Comparison of ENCODE assay signal across 1 cellular context in the genomic region with DNA sequence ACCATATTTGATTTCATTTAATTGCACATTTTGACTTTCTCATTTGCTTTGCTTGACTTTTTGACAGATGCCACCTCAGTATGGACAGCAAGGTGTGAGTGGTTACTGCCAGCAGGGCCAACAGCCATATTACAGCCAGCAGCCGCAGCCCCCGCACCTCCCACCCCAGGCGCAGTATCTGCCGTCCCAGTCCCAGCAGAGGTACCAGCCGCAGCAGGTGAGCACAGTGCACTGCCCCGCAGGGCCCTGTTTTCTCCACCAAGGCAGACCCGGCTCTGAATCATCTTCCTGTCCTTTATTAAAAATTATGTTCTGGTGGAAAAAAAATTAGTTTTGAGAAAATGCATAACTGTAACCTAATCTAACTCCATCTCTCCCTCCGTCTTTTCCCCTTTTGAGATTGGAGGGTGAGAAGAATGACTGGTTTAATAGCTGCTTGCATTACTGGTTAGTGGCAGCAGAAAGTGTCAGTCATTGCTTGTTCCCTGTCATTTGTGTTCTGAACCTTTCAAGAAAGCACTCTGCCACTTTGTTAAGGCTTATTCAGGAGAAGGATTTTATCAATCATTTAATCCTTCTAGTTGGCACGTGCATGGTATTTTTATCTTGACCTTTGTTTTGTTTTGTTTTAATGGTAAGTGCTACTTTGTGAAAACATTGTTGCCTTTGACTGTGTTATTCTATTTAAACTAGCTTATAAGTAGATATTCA.
TF ChIP-seq lines count a peak whose summit lies in the region.

No MANE protein-coding gene starts in this region.

TF ChIP-seq in GM23338, 12 proteins besides CTCF, POLR2A, EP300 and RAD21 (continued from another document):
- TF ChIP-seq, protein P1, sequence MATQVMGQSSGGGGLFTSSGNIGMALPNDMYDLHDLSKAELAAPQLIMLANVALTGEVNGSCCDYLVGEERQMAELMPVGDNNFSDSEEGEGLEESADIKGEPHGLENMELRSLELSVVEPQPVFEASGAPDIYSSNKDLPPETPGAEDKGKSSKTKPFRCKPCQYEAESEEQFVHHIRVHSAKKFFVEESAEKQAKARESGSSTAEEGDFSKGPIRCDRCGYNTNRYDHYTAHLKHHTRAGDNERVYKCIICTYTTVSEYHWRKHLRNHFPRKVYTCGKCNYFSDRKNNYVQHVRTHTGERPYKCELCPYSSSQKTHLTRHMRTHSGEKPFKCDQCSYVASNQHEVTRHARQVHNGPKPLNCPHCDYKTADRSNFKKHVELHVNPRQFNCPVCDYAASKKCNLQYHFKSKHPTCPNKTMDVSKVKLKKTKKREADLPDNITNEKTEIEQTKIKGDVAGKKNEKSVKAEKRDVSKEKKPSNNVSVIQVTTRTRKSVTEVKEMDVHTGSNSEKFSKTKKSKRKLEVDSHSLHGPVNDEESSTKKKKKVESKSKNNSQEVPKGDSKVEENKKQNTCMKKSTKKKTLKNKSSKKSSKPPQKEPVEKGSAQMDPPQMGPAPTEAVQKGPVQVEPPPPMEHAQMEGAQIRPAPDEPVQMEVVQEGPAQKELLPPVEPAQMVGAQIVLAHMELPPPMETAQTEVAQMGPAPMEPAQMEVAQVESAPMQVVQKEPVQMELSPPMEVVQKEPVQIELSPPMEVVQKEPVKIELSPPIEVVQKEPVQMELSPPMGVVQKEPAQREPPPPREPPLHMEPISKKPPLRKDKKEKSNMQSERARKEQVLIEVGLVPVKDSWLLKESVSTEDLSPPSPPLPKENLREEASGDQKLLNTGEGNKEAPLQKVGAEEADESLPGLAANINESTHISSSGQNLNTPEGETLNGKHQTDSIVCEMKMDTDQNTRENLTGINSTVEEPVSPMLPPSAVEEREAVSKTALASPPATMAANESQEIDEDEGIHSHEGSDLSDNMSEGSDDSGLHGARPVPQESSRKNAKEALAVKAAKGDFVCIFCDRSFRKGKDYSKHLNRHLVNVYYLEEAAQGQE (IDR thresholded peaks at IDR 0.05; ENCODE audit: unreplicated experiment) = no peak
